19 cellular contexts compared by ENCODE assay signal in genomic region chr21:38740131-38740530, GRCh38.
DNase-seq lines count a peak whose midpoint lies in the region; ATAC-seq and TF ChIP-seq lines count a peak whose summit lies in the region.
"Had no signal": no experiment of that assay in that cellular context is flagged by ENCODE, and none has a peak within 500 bp of the region (broad histone marks: within the 10 kb centered on the region; RNA-seq: fewer than 3 reads in every experiment).

No MANE protein-coding gene starts in this region.

- H3K36me3 ChIP-seq in KOPT-K1 (ENCODE audit: insufficient read depth, low read length) (no peaks in the 10 kb centered on the region), SJSA1 (no peaks in the 10 kb centered on the region), hepatocyte (replicated peaks; ENCODE audit: insufficient read depth, low read depth) (no peaks in the 10 kb centered on the region), heart left ventricle (no peaks in the 10 kb centered on the region)

- H3K27ac ChIP-seq in KOPT-K1 (ENCODE audit: low read depth, low read length, poor library complexity, severe bottlenecking) (peak overlapping the region; percentile 52), SJSA1 (no peak overlapping the region; the same call in 1 of the 2 replicates), hepatocyte (no peak overlapping the region), heart left ventricle (peak overlapping the region in 1 of 12 donors; percentile 23)
- H3K27ac ChIP-seq: foreskin keratinocyte had no signal

- peaks cover 19% of the 10 kb centered on the region for H3K4me1 ChIP-seq in SJSA1 (replicated peaks)
- peaks cover 8% of the 10 kb centered on the region for H3K4me1 ChIP-seq in hepatocyte (ENCODE audit: insufficient read depth)
- peaks cover 0 to 31% (median 0%) of the 10 kb centered on the region in 12 donors for H3K4me1 ChIP-seq in heart left ventricle
- H3K4me1 ChIP-seq: foreskin keratinocyte had no signal

- H3K79me2 ChIP-seq in hepatocyte: no peaks in the 10 kb centered on the region

- H3K4me3 ChIP-seq in SJSA1 (peak overlapping the region; percentile 11; the same call in 1 of the 2 replicates), hepatocyte (no peak overlapping the region), heart left ventricle (no peak overlapping the region)

- intact Hi-C loops in heart left ventricle (cut with DNase I): loop anchor here in 4 of 10 donors (5.0 to 10.0 kb wide), 4 partner anchors 62 to 265 kb away; no protein-coding TSS in a partner anchor

- H3K27me3 ChIP-seq in SJSA1 (replicated peaks) (no peaks in the 10 kb centered on the region), hepatocyte (no peaks in the 10 kb centered on the region), heart left ventricle (no peaks in the 10 kb centered on the region)
- H3K27me3 ChIP-seq: foreskin keratinocyte had no signal

- no peak for TF ChIP-seq POLR2A in heart left ventricle (IDR thresholded peaks at IDR 0.05)

- ATAC-seq in heart left ventricle: no peak
- ATAC-seq: activated T-cell treated with anti-CD3 and anti-CD28 coated beads, Interleukin-2, amount 50 U/mL, for 4 hours; foreskin keratinocyte; natural killer cell treated with Interleukin-12 subunit alpha and Interleukin-12 subunit beta and Interleukin-15 and Interleukin-18, amount 100 ng/mL, for 72 hours; stimulated activated naive CD8-positive, alpha-beta T cell treated with anti-CD3 and anti-CD28 coated beads, Interleukin-15, Interleukin-2, amounts not matched to agents 100 U/mL and 50 U/mL, for 24 hours had no signal

- H3K4me2 ChIP-seq in hepatocyte: peak overlapping the region; percentile 4

- peak; percentile 57 for DNase-seq in COLO829 (ENCODE audit: low spot score)
- peak in 1 of 2 experiments; percentile 37 for DNase-seq in SJSA1 (ENCODE audit: low read depth in 1 of 2, low spot score in 2 of 2)
- DNase-seq in hepatocyte (ENCODE audit: low spot score): no peak
- DNase-seq in anterior cingulate cortex (lab: John Stamatoyannopoulos, UW): no peak
- DNase-seq in effector CD8-positive, alpha-beta T cell (lab: John Stamatoyannopoulos, UW): no peak
- DNase-seq in heart left ventricle: no peak
- DNase-seq in ecto neural progenitor cell (ENCODE audit: low spot score): no peak
- DNase-seq: activated B cell treated with CpG ODN at 0.5 μM for 24 hours; activated CD4-positive, alpha-beta memory T cell treated with anti-CD3 and anti-CD28 coated beads, Interleukin-2, amount 10 ng/mL, durations not matched to agents 7 days and 5 days; activated T-cell treated with anti-CD3 and anti-CD28 coated beads, Interleukin-2, amount 50 U/mL, for 4 hours; CD4-positive, alpha-beta T cell; dermis blood vessel endothelial cell; foreskin keratinocyte; NCI-H1436; NCI-H345; stimulated activated naive CD8-positive, alpha-beta T cell treated with anti-CD3 and anti-CD28 coated beads, Interleukin-15, Interleukin-2, amounts not matched to agents 100 U/mL and 50 U/mL, for 24 hours; trophoblast cell had no signal

- TF ChIP-seq CTCF in hepatocyte (IDR thresholded peaks at IDR 0.05; ENCODE audit: poor library complexity) (no peak), heart left ventricle (IDR thresholded peaks at IDR 0.05) (no peak)

- no peaks in the 10 kb centered on the region for H4K20me1 ChIP-seq in hepatocyte (ENCODE audit: insufficient read depth, poor library complexity, severe bottlenecking)

- 79% methylated on average over 3 of the region's 3 CpGs for WGBS in hepatocyte (ENCODE audit: low lambda C conversion rate, missing lambda C conversion rate)
- 63 to 76% (median 65%) methylated on average over 3 of the region's 3 CpGs for WGBS in heart left ventricle, 4 donors

- H2AFZ ChIP-seq in hepatocyte: no peak overlapping the region

- no peaks in the 10 kb centered on the region for H3K9me3 ChIP-seq in KOPT-K1 (ENCODE audit: insufficient read depth, low read length, poor library complexity, severe bottlenecking)
- no peaks in the 10 kb centered on the region for H3K9me3 ChIP-seq in SJSA1 (replicated peaks)
- no peaks in the 10 kb centered on the region for H3K9me3 ChIP-seq in hepatocyte (ENCODE audit: low read depth)
- H3K9me3 ChIP-seq in heart left ventricle: no peaks in the 10 kb centered on the region

- H3K9me2 ChIP-seq in hepatocyte (replicated peaks; ENCODE audit: insufficient read depth): no peaks in the 10 kb centered on the region
